ENCODE assay signal across 8 cellular contexts in the genomic region with DNA sequence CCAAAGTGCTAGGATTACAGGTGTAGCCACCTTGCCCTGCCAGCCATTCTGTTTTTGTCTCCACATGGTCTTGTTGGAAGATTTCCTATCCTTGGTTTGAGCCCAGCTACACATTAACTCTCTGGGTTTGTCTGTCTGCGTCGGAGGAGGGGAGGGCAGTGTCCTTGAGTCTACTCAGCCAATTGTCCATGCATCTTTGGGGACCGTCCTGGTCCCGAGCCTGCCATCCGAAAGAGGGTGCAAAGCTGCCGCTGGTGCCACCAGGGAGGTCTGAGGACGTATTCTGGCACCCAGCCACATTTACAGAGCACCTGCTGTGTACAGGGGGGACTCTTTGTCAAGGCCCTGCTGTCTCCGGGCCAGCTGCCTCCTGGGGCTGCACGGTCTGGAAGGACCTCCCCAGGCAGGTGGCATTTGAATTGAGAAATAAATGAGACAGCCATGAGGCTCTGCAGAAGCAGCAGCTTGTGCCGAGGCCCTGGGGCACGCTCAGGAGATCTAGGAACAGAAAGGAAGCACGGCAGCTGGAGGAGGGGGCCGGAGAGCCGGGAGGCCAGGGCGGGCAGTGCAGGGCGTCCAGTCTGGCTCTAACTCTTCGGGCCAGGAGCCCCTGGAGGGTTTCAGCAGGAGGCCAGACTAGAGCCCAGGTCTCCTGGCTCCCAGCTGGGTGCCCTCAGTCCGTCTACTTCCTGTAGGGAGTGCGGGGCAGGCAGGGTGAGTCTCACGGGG. TPM values are rescaled to one million over a fixed set of nuclear protein-coding genes. Genes with fewer than 3 reads are reported as not detected.
DNase-seq lines count a peak whose midpoint lies in the region; ATAC-seq and TF ChIP-seq lines count a peak whose summit lies in the region.

No MANE protein-coding gene starts in this region.

- no peaks in the 10 kb centered on the region for H3K9me3 Mint-ChIP-seq in IgD-negative memory B cell
- no peaks in the 10 kb centered on the region for H3K9me3 Mint-ChIP-seq in natural killer cell treated with Interleukin-12 subunit alpha and Interleukin-12 subunit beta and Interleukin-15 and Interleukin-18, amount 100 ng/mL, for 72 hours

- peak overlapping the region; percentile 72 for H3K4me3 ChIP-seq in astrocyte of the cerebellum (ENCODE audit: low read depth, low read length)

- no peak for ATAC-seq in natural killer cell treated with Interleukin-12 subunit alpha and Interleukin-12 subunit beta and Interleukin-15 and Interleukin-18, amount 100 ng/mL, for 72 hours

- H3K36me3 Mint-ChIP-seq in IgD-negative memory B cell, result peaks cover 2% of the 10 kb centered on the region
- H3K36me3 Mint-ChIP-seq in natural killer cell treated with Interleukin-12 subunit alpha and Interleukin-12 subunit beta and Interleukin-15 and Interleukin-18, amount 100 ng/mL, for 72 hours, result no peaks in the 10 kb centered on the region

- peaks cover 9 to 17% (median 15%) of the 10 kb centered on the region in 3 donors for H3K4me1 Mint-ChIP-seq in IgD-negative memory B cell
- peaks cover 24 to 34% of the 10 kb centered on the region in 2 donors for H3K4me1 Mint-ChIP-seq in natural killer cell treated with Interleukin-12 subunit alpha and Interleukin-12 subunit beta and Interleukin-15 and Interleukin-18, amount 100 ng/mL, for 72 hours (ENCODE audit: low read depth in 2 of 2)

- no peak for TF ChIP-seq CTCF in astrocyte of the cerebellum (IDR thresholded peaks at IDR 0.05; ENCODE audit: low read depth, low read length, missing control alignments)

- in situ Hi-C loops in astrocyte of the cerebellum (cut with HindIII; ENCODE audit: low sequenced_read_pairs), result no loop called here

- no peaks in the 10 kb centered on the region for H3K27me3 Mint-ChIP-seq in IgD-negative memory B cell
- no peaks in the 10 kb centered on the region for H3K27me3 Mint-ChIP-seq in natural killer cell treated with Interleukin-12 subunit alpha and Interleukin-12 subunit beta and Interleukin-15 and Interleukin-18, amount 100 ng/mL, for 72 hours

- H3K4me3 Mint-ChIP-seq in IgD-negative memory B cell, result peak overlapping the region; percentile 94 to 99 (median 97)
- peak overlapping the region; percentile 87 for H3K4me3 Mint-ChIP-seq in natural killer cell treated with Interleukin-12 subunit alpha and Interleukin-12 subunit beta and Interleukin-15 and Interleukin-18, amount 100 ng/mL, for 72 hours

- H3K27ac Mint-ChIP-seq in IgD-negative memory B cell, result peak overlapping the region; percentile 97 to 99 (median 98)
- H3K27ac Mint-ChIP-seq in natural killer cell treated with Interleukin-12 subunit alpha and Interleukin-12 subunit beta and Interleukin-15 and Interleukin-18, amount 100 ng/mL, for 72 hours, result peak overlapping the region; percentile 86 to 90

- DNase-seq in COLO668 (lab: John Stamatoyannopoulos, UW; ENCODE audit: unreplicated experiment) (peak; percentile 94), astrocyte of the cerebellum (ENCODE audit: low read depth) (no peak), cerebellar nuclear complex (lab: John Stamatoyannopoulos, UW) (no peak), NCI-H526 (lab: John Stamatoyannopoulos, UW) (no peak), SKM-1 treated with dmso at 0.1 percent for 144 hours (lab: John Stamatoyannopoulos, UW; ENCODE audit: unreplicated experiment) (no peak), HT-29 (ENCODE audit: low spot score) (no peak)
- no peak for DNase-seq in natural killer cell treated with Interleukin-12 subunit alpha and Interleukin-12 subunit beta and Interleukin-15 and Interleukin-18, amount 100 ng/mL, for 72 hours (ENCODE audit: low spot score)

RNA-seq across cellular contexts. Expression of a gene that starts 1.5 kb away (rescaled TPM):
- 1,890 TPM for polyA plus RNA-seq in IgD-negative memory B cell
- 100 to 1,000 TPM; 268 to 386 TPM for total RNA-seq in natural killer cell treated with Interleukin-12 subunit alpha and Interleukin-12 subunit beta and Interleukin-15 and Interleukin-18, amount 100 ng/mL, for 72 hours
- 1,584 and 1,604 TPM in 2 replicates for total RNA-seq in HT-29 (2014; rRNA removed; shearing (Covaris generic))

RNA-seq across cellular contexts. Expression of a gene that starts 11.0 kb away (rescaled TPM):
- not detected for polyA plus RNA-seq in IgD-negative memory B cell
- 1 to 10 TPM in 1 of 2 donors, under 1 TPM in 1; 0.64 to 1.0 TPM for total RNA-seq in natural killer cell treated with Interleukin-12 subunit alpha and Interleukin-12 subunit beta and Interleukin-15 and Interleukin-18, amount 100 ng/mL, for 72 hours
- total RNA-seq in HT-29 (2014; rRNA removed; shearing (Covaris generic)), result 0.28 TPM in 1 of 2 replicates, not detected in the other

RNA-seq across cellular contexts. Expression of a gene that starts 13.5 kb away (rescaled TPM):
- polyA plus RNA-seq in IgD-negative memory B cell, result 26.0 TPM
- 100 to 1,000 TPM in 1 of 2 donors, 10 to 100 TPM in 1; 77.2 to 124 TPM for total RNA-seq in natural killer cell treated with Interleukin-12 subunit alpha and Interleukin-12 subunit beta and Interleukin-15 and Interleukin-18, amount 100 ng/mL, for 72 hours
- 100 and 109 TPM in 2 replicates for total RNA-seq in HT-29 (2014; rRNA removed; shearing (Covaris generic))

RNA-seq across cellular contexts. Expression of a gene that starts 36.9 kb away (rescaled TPM):
- 12.3 TPM for polyA plus RNA-seq in IgD-negative memory B cell
- total RNA-seq in natural killer cell treated with Interleukin-12 subunit alpha and Interleukin-12 subunit beta and Interleukin-15 and Interleukin-18, amount 100 ng/mL, for 72 hours, result 1 to 10 TPM in 1 of 2 donors, under 1 TPM in 1; 0.42 to 1.2 TPM
- 1.2 and 1.7 TPM in 2 replicates for total RNA-seq in HT-29 (2014; rRNA removed; shearing (Covaris generic))

RNA-seq across cellular contexts. Expression of a gene that starts 56.8 kb away (rescaled TPM):
- polyA plus RNA-seq in IgD-negative memory B cell, result 33.9 TPM
- 10 to 100 TPM; 29.1 to 49.4 TPM for total RNA-seq in natural killer cell treated with Interleukin-12 subunit alpha and Interleukin-12 subunit beta and Interleukin-15 and Interleukin-18, amount 100 ng/mL, for 72 hours
- total RNA-seq in HT-29 (2014; rRNA removed; shearing (Covaris generic)), result 44.6 and 49.8 TPM in 2 replicates
